ENCODE assay signal across 14 cellular contexts in the genomic region with DNA sequence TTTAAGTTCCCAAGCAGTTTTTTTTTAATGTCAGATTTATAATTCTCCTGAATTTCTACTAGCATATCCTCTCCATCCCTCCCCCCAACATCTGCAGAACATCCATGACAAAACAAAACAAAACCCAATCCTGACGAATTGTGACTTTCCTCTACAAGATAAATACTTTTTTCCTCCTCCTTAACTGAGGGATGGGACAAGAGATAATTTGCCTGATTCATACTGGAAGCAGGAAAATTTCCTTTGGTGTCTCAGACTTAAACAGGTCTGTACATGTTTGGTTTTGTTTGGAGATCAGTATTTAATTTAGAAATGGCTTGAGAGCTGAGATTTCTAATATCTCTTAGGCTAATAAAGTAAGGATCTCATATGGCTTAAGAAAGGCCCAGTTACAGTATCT. TPM values are rescaled to one million over a fixed set of nuclear protein-coding genes. Genes with fewer than 3 reads are reported as not detected.
A peak's percentile ranks its signal among the peaks of the same experiment; 100 is the strongest.
DNase-seq lines count a peak whose midpoint lies in the region; ATAC-seq and TF ChIP-seq lines count a peak whose summit lies in the region.
"Had no signal": no experiment of that assay in that cellular context is flagged by ENCODE, and none has a peak within 500 bp of the region (broad histone marks: within the 10 kb centered on the region; RNA-seq: fewer than 3 reads in every experiment).

No MANE protein-coding gene starts in this region.

- H3K9me3 ChIP-seq in right atrium auricular region (no peaks in the 10 kb centered on the region), neuron (ENCODE audit: low read length) (no peaks in the 10 kb centered on the region), uterus (no peaks in the 10 kb centered on the region)

- H3K27me3 ChIP-seq in right atrium auricular region: no peaks in the 10 kb centered on the region
- H3K27me3 ChIP-seq in neuron (ENCODE audit: insufficient read depth, low read length): no peaks in the 10 kb centered on the region
- no peaks in the 10 kb centered on the region for H3K27me3 ChIP-seq in uterus

- peak overlapping the region; percentile 67 for H3K4me3 ChIP-seq in right atrium auricular region
- H3K4me3 ChIP-seq in fibroblast of mammary gland (ENCODE audit: control insufficient read depth, low read depth, low read length): peak overlapping the region; percentile 37
- H3K4me3 ChIP-seq in neuron (ENCODE audit: low read length): no peak overlapping the region
- H3K4me3 ChIP-seq in uterus: peak overlapping the region; percentile 39 to 48

- intact Hi-C loops in cardiac septum (cut with DNase I) (no loop called here), uterus (cut with DNase I; ENCODE audit: low total_unique reads) (no loop called here)

- no peak for TF ChIP-seq POLR2A in uterus (IDR thresholded peaks at IDR 0.05)

- H3K4me1 ChIP-seq in right atrium auricular region (peaks cover 0 to 47% of the 10 kb centered on the region in 2 donors), neuron (ENCODE audit: insufficient read depth, low read length) (peaks cover 10% of the 10 kb centered on the region), uterus (no peaks in the 10 kb centered on the region)

- DNase-seq in right atrium auricular region (ENCODE audit: low spot score): no peak
- no peak for DNase-seq in cardiac septum (ENCODE audit: low spot score)
- DNase-seq in fibroblast of mammary gland (ENCODE audit: low read depth): peak; percentile 49
- no peak for DNase-seq in uterus
- no peak for DNase-seq in AML-193 (lab: John Stamatoyannopoulos, UW)
- DNase-seq in ureter (ENCODE audit: low spot score): no peak
- DNase-seq: activated B cell treated with CpG ODN at 0.5 μM for 24 hours; naive thymus-derived CD4-positive, alpha-beta T cell; RPMI8226; stimulated activated CD4-positive, alpha-beta T cell treated with anti-CD3 and anti-CD28 coated beads, Interleukin-1b, Interleukin-23, amount 100 ng/mL, for 48 hours; stimulated activated naive CD4-positive, alpha-beta T cell had no signal

- TF ChIP-seq CTCF in right atrium auricular region (IDR thresholded peaks at IDR 0.05) (no peak), fibroblast of mammary gland (conservative IDR thresholded peaks at IDR 0.05; ENCODE audit: control insufficient read depth, insufficient read depth, low read depth, low read length) (no peak), uterus (IDR thresholded peaks at IDR 0.05) (no peak)

- no peak for ATAC-seq in HG03457 (IDR thresholded peaks at IDR 0.05; ENCODE audit: unreplicated experiment)
- ATAC-seq: naive thymus-derived CD4-positive, alpha-beta T cell had no signal

- H3K27ac ChIP-seq in right atrium auricular region: peak overlapping the region; percentile 89 to 93
- H3K27ac ChIP-seq in uterus: peak overlapping the region; percentile 84 to 86

- H3K36me3 ChIP-seq in right atrium auricular region (peaks cover 4% of the 10 kb centered on the region), neuron (ENCODE audit: insufficient read depth, low read length) (no peaks in the 10 kb centered on the region), uterus (no peaks in the 10 kb centered on the region)

- H2AFZ ChIP-seq in neuron (ENCODE audit: low read depth, low read length): peak overlapping the region; percentile 62

RNA-seq across cellular contexts. Expression of a gene that starts 2.2 kb away (rescaled TPM):
- total RNA-seq in right atrium auricular region: 100 to 1,000 TPM; 118 to 263 TPM
- total RNA-seq in cardiac septum: 145 TPM
- 100 to 1,000 TPM in 3 of 4 donors, 10 to 100 TPM in 1; 37.3 to 235 (median 121) TPM for total RNA-seq in uterus
- 52.4 TPM for total RNA-seq in ureter
- total RNA-seq: activated B cell treated with CpG ODN at 0.5 μM for 24 hours, M059J had no signal
